Comparison of ENCODE assay signal across 15 cellular contexts in genomic region chr11:96317985-96318384, GRCh38. TPM values are rescaled to one million over a fixed set of nuclear protein-coding genes. Genes with fewer than 3 reads are reported as not detected.
A peak's percentile ranks its signal among the peaks of the same experiment; 100 is the strongest.
DNase-seq lines count a peak whose midpoint lies in the region; ATAC-seq, FAIRE-seq and TF ChIP-seq lines count a peak whose summit lies in the region.
"Had no signal": no experiment of that assay in that cellular context is flagged by ENCODE, and none has a peak within 500 bp of the region (broad histone marks: within the 10 kb centered on the region; RNA-seq: fewer than 3 reads in every experiment).

No MANE protein-coding gene starts in this region.

- CTCF ChIA-PET in CD8-positive, alpha-beta T cell (lab: Charles Lee), result no interaction called here
- CTCF ChIA-PET in K562 (lab: Yijun Ruan, JAX; ENCODE audit: low intra/inter-chr PET ratio), result no interaction called here

- ATAC-seq in CD8-positive, alpha-beta T cell, result peak; percentile 44
- no peak for ATAC-seq in K562
- ATAC-seq in natural killer cell, result peak; percentile 49 to 86 (median 70)
- no peak for ATAC-seq in right lobe of liver
- no peak for ATAC-seq in HG02852 (IDR thresholded peaks at IDR 0.05; ENCODE audit: unreplicated experiment)

- H2BK5ac ChIP-seq in mesendoderm (ENCODE audit: low read length), result no peak overlapping the region

- intact Hi-C loops in CD8-positive, alpha-beta T cell (cut with DNase I, micrococcal nuclease), result no loop called here
- intact Hi-C loops in K562 (cut with micrococcal nuclease) (no loop called here), natural killer cell (cut with micrococcal nuclease) (no loop called here), right lobe of liver (cut with DNase I) (no loop called here)

- TF ChIP-seq EP300 in K562 (IDR thresholded peaks at IDR 0.05; ENCODE audit: low read length), result no peak

- H2BK15ac ChIP-seq in mesendoderm (replicated peaks; ENCODE audit: low read depth), result no peak overlapping the region

- TF ChIP-seq POLR2A in K562 (conservative IDR thresholded peaks at IDR 0.05) (no peak), right lobe of liver (IDR thresholded peaks at IDR 0.05) (no peak)

- no peaks in the 10 kb centered on the region for H3K27me3 Mint-ChIP-seq in CD8-positive, alpha-beta T cell (ENCODE audit: low read depth)
- H3K27me3 Mint-ChIP-seq in HFFc6 (ENCODE audit: insufficient read depth), result no peaks in the 10 kb centered on the region; the same call in none of the 2 replicates
- H3K27me3 Mint-ChIP-seq in natural killer cell (ENCODE audit: low read depth in 2 of 2), result no peaks in the 10 kb centered on the region
- H3K27me3 Mint-ChIP-seq: B cell had no signal

- no peak overlapping the region for H3K56ac ChIP-seq in mesendoderm (ENCODE audit: low read length)

- H3K9me3 Mint-ChIP-seq in CD8-positive, alpha-beta T cell, result no peaks in the 10 kb centered on the region
- H3K9me3 Mint-ChIP-seq in HFFc6, result no peaks in the 10 kb centered on the region
- no peaks in the 10 kb centered on the region for H3K9me3 Mint-ChIP-seq in natural killer cell
- H3K9me3 Mint-ChIP-seq: endodermal cell had no signal

- peaks cover 73% of the 10 kb centered on the region for H3K4me1 ChIP-seq in CD8-positive, alpha-beta T cell (ENCODE audit: insufficient read depth, low read length)
- H3K4me1 ChIP-seq in K562 (replicated peaks in 1 of 2; ENCODE audit: control insufficient read depth in 2 of 2, insufficient read depth in 2 of 2, low read length in 2 of 2) (peaks cover 6 to 70% of the 10 kb centered on the region in 2 experiments; a peak in 4 of 5 replicates), mesendoderm (ENCODE audit: control insufficient read depth, low read depth, low read length) (peaks cover 1% of the 10 kb centered on the region), right lobe of liver (peaks cover 0 to 13% (median 0%) of the 10 kb centered on the region in 4 donors)

- no peaks in the 10 kb centered on the region for H3K9me1 ChIP-seq in K562 (ENCODE audit: control insufficient read depth, insufficient read depth, low read length)

- H3K4me3 Mint-ChIP-seq in CD8-positive, alpha-beta T cell, result no peak overlapping the region
- H3K4me3 Mint-ChIP-seq in HFFc6 (no peak overlapping the region), natural killer cell (peak overlapping the region; percentile 22)
- H3K4me3 Mint-ChIP-seq: B cell, endodermal cell had no signal

- H3K23ac ChIP-seq in mesendoderm (ENCODE audit: low read length), result no peak overlapping the region

- no peak overlapping the region for H3K4me3 ChIP-seq in CD8-positive, alpha-beta T cell (ENCODE audit: low read depth, low read length)
- H3K4me3 ChIP-seq in K562, result no peak overlapping the region
- H3K4me3 ChIP-seq in mesendoderm (ENCODE audit: low read length), result no peak overlapping the region
- no peak overlapping the region for H3K4me3 ChIP-seq in right lobe of liver

- no peak for FAIRE-seq in K562 (lab: Jason Lieb, UNC)
- FAIRE-seq: urothelium cell line had no signal

- peaks cover 92% of the 10 kb centered on the region for H3K4me1 Mint-ChIP-seq in CD8-positive, alpha-beta T cell (ENCODE audit: low read depth)
- peaks cover 100% of the 10 kb centered on the region for H3K4me1 Mint-ChIP-seq in HFFc6 (ENCODE audit: low read depth)
- H3K4me1 Mint-ChIP-seq in natural killer cell, result peaks cover 37 to 55% of the 10 kb centered on the region in 2 donors

- no peak overlapping the region for H4K8ac ChIP-seq in mesendoderm (ENCODE audit: low read depth, low read length)

- no peak overlapping the region for H3K4ac ChIP-seq in mesendoderm (ENCODE audit: low read depth, low read length)

- H3K9ac ChIP-seq in K562 (ENCODE audit: insufficient read depth in 1 of 2, low read depth in 2 of 2, low read length in 2 of 2), result peak overlapping the region in 1 of 2 experiments; percentile 1; a peak in 1 of 4 replicates
- no peak overlapping the region for H3K9ac ChIP-seq in mesendoderm (ENCODE audit: low read length)

- DNase-seq in CD8-positive, alpha-beta T cell, result no peak
- DNase-seq in HFFc6 (no peak), K562 (ENCODE audit: extremely low read depth in 1 of 4, low spot score in 3 of 4) (peak in 2 of 4 experiments; percentile 38 to 40), natural killer cell (no peak), mesendoderm (no peak), right lobe of liver (no peak), 8988T (no peak)
- DNase-seq: activated gamma-delta T cell treated with Interleukin-2 at 50 U/mL for 16 hours, endodermal cell, islet precursor cell, NCI-H1105 treated with DMSO at 0.1 percent for 48 hours, NCI-H2227 treated with DMSO at 0.1 percent for 48 hours had no signal

- H2AFZ ChIP-seq in K562 (ENCODE audit: low read depth, low read length), result peak overlapping the region; percentile 27

- H3K18ac ChIP-seq in mesendoderm (ENCODE audit: low read length), result no peak overlapping the region

- no peak for TF ChIP-seq CTCF in CD8-positive, alpha-beta T cell (IDR thresholded peaks at IDR 0.05)
- TF ChIP-seq CTCF in HFFc6 (IDR thresholded peaks at IDR 0.05), result no peak
- no peak for TF ChIP-seq CTCF in K562 (IDR thresholded peaks at IDR 0.05 in 2 of 3, conservative IDR thresholded peaks at IDR 0.05 in 1 of 3; ENCODE audit: insufficient read depth in 2 of 3, low read depth in 1 of 3, low read length in 3 of 3)
- TF ChIP-seq CTCF in natural killer cell (IDR thresholded peaks at IDR 0.05), result no peak
- TF ChIP-seq CTCF in right lobe of liver (IDR thresholded peaks at IDR 0.05), result no peak

- POLR2A ChIA-PET in CD8-positive, alpha-beta T cell (lab: Charles Lee), result interaction anchor here (0.6 to 1.2 kb wide), 4 partner anchors 9 to 176 kb away, joined by 3 read pairs; no protein-coding TSS in a partner anchor
- POLR2A ChIA-PET in K562 (lab: Yijun Ruan, JAX), result interaction anchor here (1.6 to 1.8 kb wide), 2 partner anchors 9 to 11 kb away, joined by 5 to 6 read pairs; no protein-coding TSS in a partner anchor

- H3K4me2 ChIP-seq in K562 (ENCODE audit: insufficient read depth, low read length) (peak overlapping the region; percentile 28; the same call in 1 of the 2 replicates), mesendoderm (ENCODE audit: low read length) (no peak overlapping the region)

- no peaks in the 10 kb centered on the region for H3K79me1 ChIP-seq in mesendoderm (ENCODE audit: low read length)

- no peak overlapping the region for H4K5ac ChIP-seq in mesendoderm (ENCODE audit: low read length)

- H3K36me3 Mint-ChIP-seq in CD8-positive, alpha-beta T cell, result peaks cover 62% of the 10 kb centered on the region
- peaks cover 51% of the 10 kb centered on the region for H3K36me3 Mint-ChIP-seq in HFFc6 (ENCODE audit: low read depth)
- no peaks in the 10 kb centered on the region for H3K36me3 Mint-ChIP-seq in natural killer cell

- TF ChIP-seq RAD21 in K562 (CRISPR knock-in tag; conservative IDR thresholded peaks at IDR 0.05 in 1 of 2, IDR thresholded peaks at IDR 0.05 in 1 of 2), result no peak

- H2BK120ac ChIP-seq in mesendoderm (ENCODE audit: low read depth, low read length), result no peak overlapping the region

- no peaks in the 10 kb centered on the region for H3K27me3 ChIP-seq in CD8-positive, alpha-beta T cell (ENCODE audit: insufficient read depth, low read length)
- H3K27me3 ChIP-seq in K562 (ENCODE audit: control insufficient read depth in 2 of 2, insufficient read depth in 2 of 2, low read length in 2 of 2) (no peaks in the 10 kb centered on the region), mesendoderm (ENCODE audit: insufficient read depth, low read length, poor library complexity) (no peaks in the 10 kb centered on the region), right lobe of liver (no peaks in the 10 kb centered on the region)

- in situ Hi-C loops in K562 (cut with MboI), result no loop called here

- H3K27ac Mint-ChIP-seq in CD8-positive, alpha-beta T cell, result peak overlapping the region; percentile 42
- H3K27ac Mint-ChIP-seq in HFFc6 (peak overlapping the region; percentile 57), natural killer cell (peak overlapping the region; percentile 71 to 80)
- H3K27ac Mint-ChIP-seq: B cell, endodermal cell had no signal

- no peaks in the 10 kb centered on the region for H3K36me3 ChIP-seq in CD8-positive, alpha-beta T cell (ENCODE audit: insufficient read depth, low read length)
- H3K36me3 ChIP-seq in K562 (ENCODE audit: control insufficient read depth, insufficient read depth, low read length), result 0 out of 3 replicates have a peak, but pooled peaks cover 3% of the 10 kb centered on the region
- no peaks in the 10 kb centered on the region for H3K36me3 ChIP-seq in mesendoderm (ENCODE audit: control insufficient read depth, insufficient read depth, low read length)
- H3K36me3 ChIP-seq in right lobe of liver, result no peaks in the 10 kb centered on the region

- no peak overlapping the region for H2AK5ac ChIP-seq in mesendoderm (ENCODE audit: low read length)

- WGBS in K562 (ENCODE audit: insufficient coverage, low coverage, missing lambda C conversion rate), result 42% methylated on average over 2 of the region's 2 CpGs
- no CpG with 5 or more reads among the region's 2 CpGs for WGBS in mesendoderm (ENCODE audit: extremely low coverage, insufficient coverage, low lambda C conversion rate)
- WGBS in right lobe of liver (ENCODE audit: insufficient coverage, low coverage, low lambda C conversion rate, missing lambda C conversion rate), result 52% methylated on average over 2 of the region's 2 CpGs

- no peak overlapping the region for H3K27ac ChIP-seq in CD8-positive, alpha-beta T cell (ENCODE audit: low read depth, low read length)
- H3K27ac ChIP-seq in K562 (ENCODE audit: extremely low read depth, low read depth, low read length) (peak overlapping the region; percentile 77), mesendoderm (ENCODE audit: low read depth, low read length) (no peak overlapping the region), right lobe of liver (no peak overlapping the region)

- no peaks in the 10 kb centered on the region for H3K9me3 ChIP-seq in CD8-positive, alpha-beta T cell (ENCODE audit: low read length)
- H3K9me3 ChIP-seq in K562 (replicated peaks; ENCODE audit: control insufficient read depth, insufficient read depth, low read depth, low read length) (no peaks in the 10 kb centered on the region), right lobe of liver (no peaks in the 10 kb centered on the region)

- H3K79me2 ChIP-seq in K562 (ENCODE audit: control insufficient read depth, insufficient read depth, low read length), result peaks cover 54% of the 10 kb centered on the region
- no peaks in the 10 kb centered on the region for H3K79me2 ChIP-seq in mesendoderm (ENCODE audit: control insufficient read depth, insufficient read depth, low read length)

- BruUV-seq in K562 (replicated peaks; lab: Mats Ljungman, UMichigan), result no TSS peak

- H4K20me1 ChIP-seq in K562 (replicated peaks; ENCODE audit: control insufficient read depth, insufficient read depth, low read length), result no peaks in the 10 kb centered on the region

RNA-seq across cellular contexts. Expression of gene MAML2, which starts 25.0 kb away (rescaled TPM):
- total RNA-seq in CD8-positive, alpha-beta T cell, result 10 to 100 TPM; 41.2 to 42.3 TPM
- 10 to 100 TPM; 24.9 to 30.8 (median 28.3) TPM for total RNA-seq in HFFc6 (2021; fragmentation: NEBNext Ultra II Directional; extraction: Animal tissue kit (Norgen Biotek cat#: 25700))
- 8.1 and 14.3 TPM in 2 replicates for total RNA-seq in K562 (2011; cell fraction: chromatin; rRNA removed; ENCODE audit: low replicate concordance)
- total RNA-seq in K562 (2011; cell fraction: nucleolus; rRNA removed), result 4.3 and 5.0 TPM in 2 replicates
- 6.5 and 8.2 TPM in 2 replicates for total RNA-seq in K562 (2011; cell fraction: nucleoplasm; rRNA removed)
- 5.1 and 5.2 TPM in 2 replicates for total RNA-seq in K562 (2014; rRNA removed)
- total RNA-seq in K562 (2014; rRNA removed; fragmentation: Illumina TruSeq; extraction: Trizol), result 4.6 and 5.5 TPM in 2 replicates
- 5.7 and 6.0 TPM in 2 replicates for total RNA-seq in K562 (2015; rRNA removed; fragmentation: Illumina TruSeq; extraction: Trizol)
- total RNA-seq in K562 (2021), result 6.2 and 6.6 TPM in 2 replicates
- polyA plus RNA-seq in K562 (2011; rRNA removed), result 4.0 and 4.2 TPM in 2 replicates
- polyA plus RNA-seq in K562 (2011; cell fraction: cytosol; rRNA removed), result 3.8 and 5.5 TPM in 2 replicates
- 3.6 and 6.4 TPM in 2 replicates for polyA plus RNA-seq in K562 (2011; cell fraction: nucleus; rRNA removed)
- 4.9 and 7.6 TPM in 2 replicates for polyA plus RNA-seq in K562 (2012)
- polyA plus RNA-seq in K562 (2014; fragmentation: Illumina TruSeq; extraction: Trizol), result 5.9 and 6.8 TPM in 2 replicates
- polyA plus RNA-seq in K562 (2014; fragmentation: Nextera tagmentation; extraction: Ambion mirVana), result 1 to 10 TPM in 1 of 2 experiments, under 1 TPM in 1; 0.79 to 1.5 TPM
- 3.2 and 4.8 TPM in 2 replicates for polyA plus RNA-seq in K562 (2014; rRNA removed)
- 9.7 and 12.0 TPM in 2 replicates for polyA minus RNA-seq in K562 (2011; rRNA and poly(A)+ RNA removed)
- polyA minus RNA-seq in K562 (2011; cell fraction: cytosol; rRNA and poly(A)+ RNA removed), result 3.5 and 4.2 TPM in 2 replicates
- polyA minus RNA-seq in K562 (2011; cell fraction: nucleus; rRNA and poly(A)+ RNA removed), result 9.8 and 10.5 TPM in 2 replicates
- total RNA-seq in natural killer cell, result 10 to 100 TPM; 14.2 to 20.5 (median 16.1) TPM
- polyA plus RNA-seq in mesendoderm (2013, experiment 1 of 2), result 2.9 TPM
- polyA plus RNA-seq in mesendoderm (2013, experiment 2 of 2), result 3.1 TPM
- 1 to 10 TPM in 5 of 6 experiments, under 1 TPM in 1; 0.92 to 2.3 (median 1.9) TPM for total RNA-seq in right lobe of liver

Comparison
In these comparisons a context has a peak if more than half of its experiments do, and no peak if none do; other contexts are left out.
1. ATAC-seq: peak in CD8-positive, alpha-beta T cell (single experiment) and natural killer cell (3 of 3); none in K562 (single experiment), right lobe of liver (0 of 4) and HG02852 (single experiment).
2. Peak in every context shown above with its lines, with median percentiles within 50 percentile points of each other: H3K27ac Mint-ChIP-seq.